ENCODE assay signal across 19 cellular contexts in genomic region chr3:190026154-190026553, GRCh38.
DNase-seq lines count a peak whose midpoint lies in the region; ATAC-seq, FAIRE-seq and TF ChIP-seq lines count a peak whose summit lies in the region.
"Had no signal": no experiment of that assay in that cellular context is flagged by ENCODE, and none has a peak within 500 bp of the region (broad histone marks: within the 10 kb centered on the region; RNA-seq: fewer than 3 reads in every experiment).

No MANE protein-coding gene starts in this region.

- H3K27me3 ChIP-seq in PC-3 (ENCODE audit: low read length) (no peaks in the 10 kb centered on the region), sigmoid colon (no peaks in the 10 kb centered on the region)
- H3K27me3 ChIP-seq: BLaER1, MG63, Peyer's patch had no signal

- POLR2A ChIA-PET in PC-3 (lab: Charles Lee; ENCODE audit: unreplicated experiment) = no interaction called here

- no peak for DNase-seq in GM12892 (ENCODE audit: insufficient read length)
- DNase-seq in PC-3 = peak; percentile 19
- peak; percentile 49 for DNase-seq in epithelial cell of esophagus (ENCODE audit: low read depth)
- DNase-seq in sigmoid colon = no peak
- DNase-seq in DMS79 (lab: John Stamatoyannopoulos, UW) = no peak
- DNase-seq in NOMO-1 (lab: John Stamatoyannopoulos, UW; ENCODE audit: unreplicated experiment in 2 of 2) = no peak
- DNase-seq in erythroblast (lab: John Stamatoyannopoulos, UW) = no peak
- no peak for DNase-seq in posterior cingulate gyrus
- DNase-seq: CD8-positive, alpha-beta memory T cell; KG1; MG63; NCI-H1105; NCI-H1694 treated with DMSO at 0.1 percent for 48 hours; NCI-H446; Peyer's patch; SHP77 had no signal

- H3K4me3 ChIP-seq in PC-3 (ENCODE audit: low read length) (no peak overlapping the region), epithelial cell of esophagus (ENCODE audit: low read length) (no peak overlapping the region), sigmoid colon (peak overlapping the region; percentile 1 to 34 (median 18))
- H3K4me3 ChIP-seq: BLaER1, MG63, Peyer's patch had no signal

- no peak for ATAC-seq in PC-3

- TF ChIP-seq CTCF in PC-3 (conservative IDR thresholded peaks at IDR 0.05; ENCODE audit: low read depth, low read length) (no peak), epithelial cell of esophagus (IDR thresholded peaks at IDR 0.05; ENCODE audit: insufficient read depth, low read depth, low read length, missing control alignments) (no peak), sigmoid colon (IDR thresholded peaks at IDR 0.05) (no peak)

- H3F3A ChIP-seq in PC-3 (ENCODE audit: low read length, unreplicated experiment) = no peaks in the 10 kb centered on the region

- WGBS in sigmoid colon, 2 donors = 89 to 94% methylated on average over 6 of the region's 6 CpGs

- intact Hi-C loops in PC-3 (cut with micrococcal nuclease) (no loop called here), sigmoid colon (cut with DNase I) (no loop called here), posterior cingulate gyrus (cut with DNase I) (no loop called here)

- H3K79me2 ChIP-seq in PC-3 (ENCODE audit: low read length) = no peaks in the 10 kb centered on the region

- no peak overlapping the region for H2AFZ ChIP-seq in PC-3 (ENCODE audit: low read length)

- no peak for TF ChIP-seq POLR2A in GM12892 (IDR thresholded peaks at IDR 0.05; ENCODE audit: low read depth, low read length)
- no peak for TF ChIP-seq POLR2A in sigmoid colon (IDR thresholded peaks at IDR 0.05)
- no peak for TF ChIP-seq POLR2A in erythroblast (IDR thresholded peaks at IDR 0.05; ENCODE audit: low read length)

- FAIRE-seq in GM12892 (lab: Jason Lieb, UNC) = peak; percentile 53
- FAIRE-seq: GM18507 had no signal

- no peak overlapping the region for H3K4me2 ChIP-seq in PC-3 (ENCODE audit: low read length)
- H3K4me2 ChIP-seq: BLaER1 had no signal

- H3K4me1 ChIP-seq in PC-3 (ENCODE audit: insufficient read depth, low read length) (peaks cover 11% of the 10 kb centered on the region), sigmoid colon (peaks cover 0 to 25% (median 8%) of the 10 kb centered on the region in 4 donors)
- H3K4me1 ChIP-seq: BLaER1, Peyer's patch had no signal

- H3K27ac ChIP-seq in PC-3 (ENCODE audit: low read length) = no peak overlapping the region
- peak overlapping the region in 3 of 4 donors; percentile 67 to 79 (median 73) for H3K27ac ChIP-seq in sigmoid colon
- H3K27ac ChIP-seq: BLaER1, HL-60 had no signal

- CTCF ChIA-PET in PC-3 (lab: Charles Lee) = no interaction called here

- no peaks in the 10 kb centered on the region for H3K36me3 ChIP-seq in PC-3 (ENCODE audit: low read depth, low read length)
- H3K36me3 ChIP-seq in sigmoid colon = no peaks in the 10 kb centered on the region
- H3K36me3 ChIP-seq: BLaER1, Peyer's patch had no signal

- no peaks in the 10 kb centered on the region for H4K20me1 ChIP-seq in PC-3 (ENCODE audit: low read length)
- H4K20me1 ChIP-seq: BLaER1 had no signal

- no peak for TF ChIP-seq EP300 in sigmoid colon (IDR thresholded peaks at IDR 0.05)

- no peaks in the 10 kb centered on the region for H3K9me2 ChIP-seq in PC-3 (replicated peaks; ENCODE audit: low read length)

- no peak overlapping the region for H3K9ac ChIP-seq in PC-3 (ENCODE audit: low read length)
- H3K9ac ChIP-seq: BLaER1 had no signal

- H3K9me3 ChIP-seq in PC-3 (ENCODE audit: low read length) = no peaks in the 10 kb centered on the region
- H3K9me3 ChIP-seq in sigmoid colon = no peaks in the 10 kb centered on the region
- H3K9me3 ChIP-seq: BLaER1, MG63, Peyer's patch had no signal

- BruUV-seq in PC-3 (replicated peaks; lab: Mats Ljungman, UMichigan) = no TSS peak

Comparison
In these comparisons a context has a peak if more than half of its experiments do, and no peak if none do; other contexts are left out.
1. DNase-seq: peak in PC-3 (single experiment) and epithelial cell of esophagus (single experiment); none in GM12892 (single experiment), sigmoid colon (single experiment), DMS79 (single experiment), NOMO-1 (0 of 2), erythroblast (0 of 2) and posterior cingulate gyrus (0 of 10).
2. H3K4me3 ChIP-seq: peak in sigmoid colon (4 of 4); none in PC-3 (single experiment) and epithelial cell of esophagus (single experiment).